9 cellular contexts compared by ENCODE assay signal in genomic region chr19:19447536-19448237, GRCh38. TPM values are rescaled to one million over a fixed set of nuclear protein-coding genes. Genes with fewer than 3 reads are reported as not detected.
A peak's percentile ranks its signal among the peaks of the same experiment; 100 is the strongest.
DNase-seq lines count a peak whose midpoint lies in the region; ATAC-seq and TF ChIP-seq lines count a peak whose summit lies in the region.
"Had no signal": no experiment of that assay in that cellular context is flagged by ENCODE, and none has a peak within 500 bp of the region (broad histone marks: within the 10 kb centered on the region; RNA-seq: fewer than 3 reads in every experiment).

No MANE protein-coding gene starts in this region.

- peak; percentile 32 to 42 (median 37) for ATAC-seq in psoas muscle
- ATAC-seq in HG03432 (IDR thresholded peaks at IDR 0.05; ENCODE audit: unreplicated experiment) = no peak
- no peak for ATAC-seq in PC-3

- CTCF ChIA-PET in activated CD4-positive, alpha-beta T cell treated with anti-CD3 and anti-CD28 coated beads, Interleukin-2, amount 10 ng/mL, durations not matched to agents 7 days and 5 days (lab: Charles Lee) = interaction anchor here (0.5 to 2.9 kb wide), 3 partner anchors 11 to 49 kb away, joined by 3 to 8 read pairs (median 6); no protein-coding TSS in a partner anchor
- CTCF ChIA-PET in PC-3 (lab: Charles Lee) = no interaction called here

- H3F3A ChIP-seq in PC-3 (ENCODE audit: low read length, unreplicated experiment) = no peaks in the 10 kb centered on the region

- no peak overlapping the region for H2BK20ac ChIP-seq in H9 (ENCODE audit: low read depth, low read length, poor library complexity, severe bottlenecking)

- H3K36me3 ChIP-seq in effector memory CD4-positive, alpha-beta T cell (ENCODE audit: control insufficient read depth, insufficient read depth, low read length) = no peaks in the 10 kb centered on the region
- no peaks in the 10 kb centered on the region for H3K36me3 ChIP-seq in psoas muscle (ENCODE audit: insufficient read depth in 1 of 2, low read depth in 1 of 2)
- H3K36me3 ChIP-seq in PC-3 (ENCODE audit: low read depth, low read length) = no peaks in the 10 kb centered on the region; the same call in 1 of the 2 replicates

- H3K56ac ChIP-seq in H9 (ENCODE audit: insufficient read length, low read depth, low read length) = no peak overlapping the region

- no peak overlapping the region for H3K14ac ChIP-seq in H9 (ENCODE audit: insufficient read depth, low read length)

- no peak overlapping the region for H2BK5ac ChIP-seq in H9 (ENCODE audit: insufficient read length, low read length)

- H3K27me3 Mint-ChIP-seq in H9 (ENCODE audit: low read depth) = no peaks in the 10 kb centered on the region
- H3K27me3 Mint-ChIP-seq in activated CD4-positive, alpha-beta T cell treated with anti-CD3 and anti-CD28 coated beads, Interleukin-2, amount 10 ng/mL, durations not matched to agents 7 days and 5 days = no peaks in the 10 kb centered on the region
- H3K27me3 Mint-ChIP-seq: progenitor cell of endocrine pancreas had no signal

- POLR2A ChIA-PET in activated CD4-positive, alpha-beta T cell treated with anti-CD3 and anti-CD28 coated beads, Interleukin-2, amount 10 ng/mL, durations not matched to agents 7 days and 5 days (lab: Charles Lee) = no interaction called here
- POLR2A ChIA-PET in PC-3 (lab: Charles Lee; ENCODE audit: unreplicated experiment) = no interaction called here

- H3K4me1 ChIP-seq in H9 (ENCODE audit: insufficient read depth, low read length) = peaks cover 14% of the 10 kb centered on the region; the same call in 1 of the 2 replicates
- peaks cover 47% of the 10 kb centered on the region for H3K4me1 ChIP-seq in effector memory CD4-positive, alpha-beta T cell (ENCODE audit: control insufficient read depth, insufficient read depth, low read length, poor library complexity, severe bottlenecking)
- H3K4me1 ChIP-seq in psoas muscle = peaks cover 39% of the 10 kb centered on the region
- H3K4me1 ChIP-seq in PC-3 (ENCODE audit: insufficient read depth, low read length) = peaks cover 17% of the 10 kb centered on the region

- H3K4me1 Mint-ChIP-seq in H9 = peaks cover 57 to 60% of the 10 kb centered on the region in 2 experiments
- peaks cover 87% of the 10 kb centered on the region for H3K4me1 Mint-ChIP-seq in activated CD4-positive, alpha-beta T cell treated with anti-CD3 and anti-CD28 coated beads, Interleukin-2, amount 10 ng/mL, durations not matched to agents 7 days and 5 days

- TF ChIP-seq CTCF in H9 (conservative IDR thresholded peaks at IDR 0.05) = no peak
- TF ChIP-seq CTCF in psoas muscle (IDR thresholded peaks at IDR 0.05) = no peak
- TF ChIP-seq CTCF in PC-3 (conservative IDR thresholded peaks at IDR 0.05; ENCODE audit: low read depth, low read length) = no peak

- H3K23me2 ChIP-seq in H9 (ENCODE audit: insufficient read length, low read depth, low read length, poor library complexity, severe bottlenecking) = no peaks in the 10 kb centered on the region

- H3K4me3 ChIP-seq in effector memory CD4-positive, alpha-beta T cell (ENCODE audit: insufficient read depth, low read depth, low read length, poor library complexity, severe bottlenecking) = peak overlapping the region; percentile 10
- H3K4me3 ChIP-seq in psoas muscle (peak overlapping the region; percentile 11), PC-3 (ENCODE audit: low read length) (no peak overlapping the region)

- DNase-seq in H9 (peak; percentile 31), psoas muscle (no peak), COLO829 (ENCODE audit: low spot score) (no peak), amniotic stem cell (lab: John Stamatoyannopoulos, UW) (no peak), PC-3 (no peak)
- peak; percentile 76 for DNase-seq in activated CD4-positive, alpha-beta T cell treated with anti-CD3 and anti-CD28 coated beads, Interleukin-2, amount 10 ng/mL, durations not matched to agents 7 days and 5 days
- DNase-seq in effector memory CD4-positive, alpha-beta T cell = peak in 2 of 3 donors; percentile 33 to 35

- H3K9me3 ChIP-seq in H9 (ENCODE audit: control insufficient read depth, low read depth, low read length) (no peaks in the 10 kb centered on the region), psoas muscle (no peaks in the 10 kb centered on the region), PC-3 (ENCODE audit: low read length) (no peaks in the 10 kb centered on the region)
- H3K9me3 ChIP-seq in effector memory CD4-positive, alpha-beta T cell (ENCODE audit: control insufficient read depth, low read length) = no peaks in the 10 kb centered on the region

- no peak overlapping the region for H2BK12ac ChIP-seq in H9 (ENCODE audit: insufficient read length, low read depth, low read length)

- no peak overlapping the region for H3K18ac ChIP-seq in H9 (ENCODE audit: insufficient read length, low read depth, low read length)

- intact Hi-C loops in psoas muscle (cut with DNase I) (no loop called here), PC-3 (cut with micrococcal nuclease) (no loop called here)

- no peak overlapping the region for H2BK15ac ChIP-seq in H9 (ENCODE audit: low read depth, low read length)

- H3K79me1 ChIP-seq in H9 (ENCODE audit: insufficient read depth, low read depth, low read length, poor library complexity, severe bottlenecking) = peaks cover 9% of the 10 kb centered on the region

- H3K9me3 Mint-ChIP-seq in H9 = no peaks in the 10 kb centered on the region
- no peaks in the 10 kb centered on the region for H3K9me3 Mint-ChIP-seq in activated CD4-positive, alpha-beta T cell treated with anti-CD3 and anti-CD28 coated beads, Interleukin-2, amount 10 ng/mL, durations not matched to agents 7 days and 5 days

- peaks cover 2% of the 10 kb centered on the region for H4K20me1 ChIP-seq in H9 (ENCODE audit: control insufficient read depth, insufficient read depth, insufficient read length)
- peaks cover 43% of the 10 kb centered on the region for H4K20me1 ChIP-seq in PC-3 (ENCODE audit: low read length)

- peak overlapping the region; percentile 81 to 89 (median 85); a peak in 4 of 7 replicates for H3K27ac Mint-ChIP-seq in H9
- peak overlapping the region; percentile 86 for H3K27ac Mint-ChIP-seq in activated CD4-positive, alpha-beta T cell treated with anti-CD3 and anti-CD28 coated beads, Interleukin-2, amount 10 ng/mL, durations not matched to agents 7 days and 5 days

- H2BK120ac ChIP-seq in H9 (ENCODE audit: low read depth, low read length, poor library complexity, severe bottlenecking) = no peak overlapping the region

- peaks cover 76% of the 10 kb centered on the region; the same call in 1 of the 2 replicates for H3K79me2 ChIP-seq in H9 (ENCODE audit: insufficient read depth, low read length)
- H3K79me2 ChIP-seq in PC-3 (ENCODE audit: low read length) = peaks cover 100% of the 10 kb centered on the region

- H2AFZ ChIP-seq in H9 (ENCODE audit: low read length) (no peak overlapping the region), PC-3 (ENCODE audit: low read length) (no peak overlapping the region)

- no peak overlapping the region for H3K4me3 Mint-ChIP-seq in H9
- peak overlapping the region; percentile 1 for H3K4me3 Mint-ChIP-seq in activated CD4-positive, alpha-beta T cell treated with anti-CD3 and anti-CD28 coated beads, Interleukin-2, amount 10 ng/mL, durations not matched to agents 7 days and 5 days

- no TSS peak for BruUV-seq in PC-3 (replicated peaks; lab: Mats Ljungman, UMichigan)

- H4K5ac ChIP-seq in H9 (ENCODE audit: insufficient read length, low read depth, low read length) = no peak overlapping the region

- H3K36me3 Mint-ChIP-seq in H9 (ENCODE audit: insufficient read depth in 1 of 3, low read depth in 3 of 3) = peaks cover 0 to 7% (median 0%) of the 10 kb centered on the region in 3 experiments; a peak in 3 of 7 replicates
- peaks cover 36% of the 10 kb centered on the region for H3K36me3 Mint-ChIP-seq in activated CD4-positive, alpha-beta T cell treated with anti-CD3 and anti-CD28 coated beads, Interleukin-2, amount 10 ng/mL, durations not matched to agents 7 days and 5 days (ENCODE audit: low read depth)

- H3K9me2 ChIP-seq in PC-3 (replicated peaks; ENCODE audit: low read length) = no peaks in the 10 kb centered on the region

- H3K4me2 ChIP-seq in H9 (ENCODE audit: insufficient read depth, insufficient read length, low read length) = no peak overlapping the region
- no peak overlapping the region for H3K4me2 ChIP-seq in PC-3 (ENCODE audit: low read length)

- H3K27ac ChIP-seq in H9 (ENCODE audit: insufficient read length, low read depth, low read length) (no peak overlapping the region), psoas muscle (peak overlapping the region; percentile 53), PC-3 (ENCODE audit: low read length) (no peak overlapping the region)
- H3K27ac ChIP-seq in effector memory CD4-positive, alpha-beta T cell (ENCODE audit: insufficient read depth, low read length, poor library complexity, severe bottlenecking) = peak overlapping the region; percentile 30

- no peak overlapping the region for H4K91ac ChIP-seq in H9 (ENCODE audit: insufficient read length, low read depth, low read length)

- no peaks in the 10 kb centered on the region for H3K27me3 ChIP-seq in H9 (ENCODE audit: insufficient read depth, low read length)
- no peaks in the 10 kb centered on the region for H3K27me3 ChIP-seq in effector memory CD4-positive, alpha-beta T cell (replicated peaks; ENCODE audit: control insufficient read depth, insufficient read depth, low read length, poor library complexity, severe bottlenecking)
- no peaks in the 10 kb centered on the region for H3K27me3 ChIP-seq in psoas muscle (ENCODE audit: insufficient read depth in 3 of 3, low read length in 2 of 3)
- no peaks in the 10 kb centered on the region for H3K27me3 ChIP-seq in PC-3 (ENCODE audit: low read length)

- H3K23ac ChIP-seq in H9 (ENCODE audit: insufficient read length, low read depth, low read length) = no peak overlapping the region

- no peak overlapping the region for H3K4ac ChIP-seq in H9 (ENCODE audit: low read depth, low read length)

- H4K8ac ChIP-seq in H9 (replicated peaks; ENCODE audit: insufficient read length, low read depth, low read length) = no peak overlapping the region

- H3K9ac ChIP-seq in H9 (ENCODE audit: extremely low read depth, insufficient read length, low read length) (no peak overlapping the region), PC-3 (ENCODE audit: low read length) (no peak overlapping the region)

- no CpG with 5 or more reads among the region's 15 CpGs for WGBS in H9 (ENCODE audit: extremely low coverage, insufficient read length, low lambda C conversion rate)
- 46 to 63% (median 47%) methylated on average over 15 of the region's 15 CpGs for WGBS in psoas muscle, 3 donors

- no peak overlapping the region for H2AK5ac ChIP-seq in H9 (ENCODE audit: insufficient read length, low read length)

- H3T11ph ChIP-seq in H9 (ENCODE audit: low read length) = no peak overlapping the region

RNA-seq across cellular contexts. Expression of gene GATAD2A, which starts 42.2 kb away (rescaled TPM):
- total RNA-seq in H9 (2021) = 189 and 198 TPM in 2 replicates
- total RNA-seq in activated CD4-positive, alpha-beta T cell treated with anti-CD3 and anti-CD28 coated beads, Interleukin-2, amount 10 ng/mL, durations not matched to agents 7 days and 5 days = 100 to 1,000 TPM; 122 to 135 TPM
- 10 to 100 TPM; 25.3 to 65.9 (median 55.6) TPM for total RNA-seq in psoas muscle
- polyA plus RNA-seq in psoas muscle = 10 to 100 TPM; 18.5 to 43.4 (median 32.5) TPM
- 104 and 143 TPM in 2 replicates for total RNA-seq in PC-3 (2014; rRNA removed)

Comparison
In these comparisons a context has a peak if more than half of its experiments do, and no peak if none do; other contexts are left out.
1. DNase-seq: peak in H9 (single experiment), activated CD4-positive, alpha-beta T cell treated with anti-CD3 and anti-CD28 coated beads, Interleukin-2, amount 10 ng/mL, durations not matched to agents 7 days and 5 days (single experiment) and effector memory CD4-positive, alpha-beta T cell (2 of 3); none in psoas muscle (0 of 2), COLO829 (single experiment), amniotic stem cell (single experiment) and PC-3 (single experiment).
2. H3K27ac ChIP-seq: peak in effector memory CD4-positive, alpha-beta T cell (single experiment) and psoas muscle (single experiment); none in H9 (single experiment) and PC-3 (single experiment).
3. ATAC-seq: peak in psoas muscle (4 of 4); none in HG03432 (single experiment) and PC-3 (single experiment).